In the genomic region with DNA sequence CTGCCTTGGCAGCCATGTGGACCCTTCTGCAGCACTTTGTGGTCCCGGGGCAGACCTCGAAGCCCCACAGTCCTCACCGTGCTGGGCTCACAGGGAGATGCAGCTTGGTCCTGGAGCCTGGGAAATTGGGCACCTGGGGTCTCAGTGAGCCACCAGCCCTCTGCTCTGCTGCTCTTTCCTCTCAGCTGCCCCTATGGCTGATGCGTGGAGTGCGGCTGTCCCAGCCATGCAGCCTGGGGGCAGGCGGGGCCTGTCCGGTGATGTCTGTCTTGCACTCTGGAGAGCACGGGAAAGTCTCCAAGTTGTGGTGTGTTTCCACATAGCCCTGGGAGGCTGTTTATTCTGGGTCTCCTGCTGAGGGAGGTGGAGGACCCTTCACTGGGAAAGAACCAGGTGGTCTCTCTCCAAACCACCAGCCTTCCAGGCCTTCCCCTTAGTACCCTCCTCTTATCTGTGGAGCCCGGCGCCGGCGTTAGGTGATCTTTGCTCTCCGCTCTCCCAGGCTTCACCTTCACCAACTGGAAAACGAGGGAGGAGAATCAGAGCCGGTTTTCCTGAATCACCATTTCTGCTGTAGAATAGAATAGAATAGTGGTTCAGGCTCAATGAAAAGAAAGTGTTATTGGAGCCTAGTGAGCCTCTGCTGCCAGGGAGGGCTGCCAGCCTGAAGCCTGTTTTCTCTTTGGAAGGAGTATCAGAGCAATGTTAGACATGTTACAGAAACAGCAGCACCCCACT, we compare ENCODE assay signal across 8 cellular contexts. TPM values are rescaled to one million over a fixed set of nuclear protein-coding genes. Genes with fewer than 3 reads are reported as not detected.
DNase-seq lines count a peak whose midpoint lies in the region; ATAC-seq and TF ChIP-seq lines count a peak whose summit lies in the region.

No MANE protein-coding gene starts in this region.

- H3K4me1 Mint-ChIP-seq in activated naive CD8-positive, alpha-beta T cell treated with anti-CD3 and anti-CD28 coated beads, Interleukin-2, amount 50 U/mL, for 24 hours = peaks cover 41% of the 10 kb centered on the region

- H3K4me3 ChIP-seq in HFF-Myc (replicated peaks; ENCODE audit: low read depth, low read length) (peak overlapping the region; percentile 66), right cardiac atrium (ENCODE audit: low read length) (peak overlapping the region; percentile 6), spleen (peak overlapping the region in 3 of 8 donors; percentile 62 to 85 (median 63))

- H3K27ac Mint-ChIP-seq in activated naive CD8-positive, alpha-beta T cell treated with anti-CD3 and anti-CD28 coated beads, Interleukin-2, amount 50 U/mL, for 24 hours = no peak overlapping the region

- no peak for DNase-seq in HFF-Myc (ENCODE audit: extremely low read depth, low read depth)
- DNase-seq in activated naive CD8-positive, alpha-beta T cell treated with anti-CD3 and anti-CD28 coated beads, Interleukin-2, amount 50 U/mL, for 24 hours = no peak
- peak; percentile 71 to 87 (median 85) for DNase-seq in right cardiac atrium
- peak; percentile 72 for DNase-seq in spleen
- DNase-seq in iPS-NIHi7 (ENCODE audit: extremely low spot score) = no peak
- DNase-seq in stimulated activated CD4-positive, alpha-beta T cell treated with anti-CD3 and anti-CD28 coated beads, Interleukin-4, amount 100 ng/mL, for 4 hours = no peak
- no peak for DNase-seq in KG1 (lab: John Stamatoyannopoulos, UW)

- no peak for TF ChIP-seq CTCF in HFF-Myc (IDR thresholded peaks at IDR 0.05; ENCODE audit: low read depth, low read length, missing control alignments)
- TF ChIP-seq CTCF in spleen (IDR thresholded peaks at IDR 0.05 in 8 of 11, conservative IDR thresholded peaks at IDR 0.05 in 3 of 11) = no peak

- H3K4me3 Mint-ChIP-seq in activated naive CD8-positive, alpha-beta T cell treated with anti-CD3 and anti-CD28 coated beads, Interleukin-2, amount 50 U/mL, for 24 hours = peak overlapping the region; percentile 85

- no peak for TF ChIP-seq POLR2A in spleen (IDR thresholded peaks at IDR 0.05)

- H3K9me3 ChIP-seq in right cardiac atrium (ENCODE audit: control insufficient read depth, low read length) = no peaks in the 10 kb centered on the region
- H3K9me3 ChIP-seq in spleen = no peaks in the 10 kb centered on the region

- no peaks in the 10 kb centered on the region for H3K9me3 Mint-ChIP-seq in activated naive CD8-positive, alpha-beta T cell treated with anti-CD3 and anti-CD28 coated beads, Interleukin-2, amount 50 U/mL, for 24 hours

- H3K4me1 ChIP-seq in right cardiac atrium (ENCODE audit: control insufficient read depth, insufficient read depth, low read length) (peaks cover 27% of the 10 kb centered on the region), spleen (peaks cover 23 to 88% (median 68%) of the 10 kb centered on the region in 6 donors)

- WGBS in right cardiac atrium = 42% methylated on average over 15 of the region's 15 CpGs
- 76 to 79% (median 77%) methylated on average over 13 to 15 of the region's 15 CpGs for WGBS in spleen, 5 donors

- intact Hi-C loops in right cardiac atrium (cut with DNase I) = loop anchor here in 2 of 4 donors (10.0 kb wide), 2 partner anchors 96 to 156 kb away; a partner anchor contains a TSS
- intact Hi-C loops in spleen (cut with DNase I; ENCODE audit: low total_unique reads) = no loop called here

- H3K36me3 Mint-ChIP-seq in activated naive CD8-positive, alpha-beta T cell treated with anti-CD3 and anti-CD28 coated beads, Interleukin-2, amount 50 U/mL, for 24 hours (ENCODE audit: low read depth) = no peaks in the 10 kb centered on the region

- no peaks in the 10 kb centered on the region for H3K36me3 ChIP-seq in spleen

- H3K27me3 ChIP-seq in right cardiac atrium (ENCODE audit: control insufficient read depth, insufficient read depth) (no peaks in the 10 kb centered on the region), spleen (replicated peaks in 1 of 7) (no peaks in the 10 kb centered on the region)

- H3K27ac ChIP-seq in right cardiac atrium (ENCODE audit: low read length) (peak overlapping the region; percentile 81), spleen (peak overlapping the region in 1 of 8 donors; percentile 85)

- ATAC-seq in activated naive CD8-positive, alpha-beta T cell treated with anti-CD3 and anti-CD28 coated beads, Interleukin-2, amount 50 U/mL, for 24 hours = no peak
- peak; percentile 62 to 64 for ATAC-seq in right cardiac atrium
- ATAC-seq in HG03354 (IDR thresholded peaks at IDR 0.05; ENCODE audit: poor library complexity, severe bottlenecking, unreplicated experiment) = no peak

- H3K27me3 Mint-ChIP-seq in activated naive CD8-positive, alpha-beta T cell treated with anti-CD3 and anti-CD28 coated beads, Interleukin-2, amount 50 U/mL, for 24 hours = no peaks in the 10 kb centered on the region

RNA-seq across cellular contexts. Expression of a gene that starts 41.2 kb away (rescaled TPM):
- 100 to 1,000 TPM in 1 of 4 donors, 10 to 100 TPM in 3; 74.3 to 106 (median 88.5) TPM for total RNA-seq in right cardiac atrium
- polyA plus RNA-seq in right cardiac atrium = 31.6 TPM
- total RNA-seq in spleen = 10 to 100 TPM; 20.8 to 46.1 (median 33.1) TPM
- polyA plus RNA-seq in spleen = 10 to 100 TPM; 16.0 to 26.3 (median 21.5) TPM

RNA-seq across cellular contexts. Expression of a gene that starts 41.6 kb away (rescaled TPM):
- total RNA-seq in right cardiac atrium (1 to 10 TPM; 5.5 to 7.9 (median 6.5) TPM), spleen (10 to 100 TPM in 2 of 7 donors, 1 to 10 TPM in 5; 4.3 to 12.7 (median 8.0) TPM)
- polyA plus RNA-seq in right cardiac atrium (5.6 TPM), spleen (10 to 100 TPM in 2 of 3 donors, 1 to 10 TPM in 1; 8.2 to 13.1 (median 11.4) TPM)

Comparison
In these comparisons a context has a peak if more than half of its experiments do, and no peak if none do; other contexts are left out.
1. DNase-seq: peak in right cardiac atrium (3 of 3) and spleen (single experiment); none in HFF-Myc (single experiment), activated naive CD8-positive, alpha-beta T cell treated with anti-CD3 and anti-CD28 coated beads, Interleukin-2, amount 50 U/mL, for 24 hours (single experiment), iPS-NIHi7 (single experiment), stimulated activated CD4-positive, alpha-beta T cell treated with anti-CD3 and anti-CD28 coated beads, Interleukin-4, amount 100 ng/mL, for 4 hours (0 of 2) and KG1 (single experiment).
2. ATAC-seq: peak in right cardiac atrium (2 of 2); none in activated naive CD8-positive, alpha-beta T cell treated with anti-CD3 and anti-CD28 coated beads, Interleukin-2, amount 50 U/mL, for 24 hours (single experiment) and HG03354 (single experiment).